ENCODE assay signal across 27 cellular contexts in genomic region chr20:13838664-13839063, GRCh38.
"Had no signal": no experiment of that assay in that cellular context is flagged by ENCODE, and none has a peak within 500 bp of the region (broad histone marks: within the 10 kb centered on the region; RNA-seq: fewer than 3 reads in every experiment).

No MANE protein-coding gene starts in this region.

- H3K27ac Mint-ChIP-seq: activated B cell treated with CpG ODN at 0.5 μM for 24 hours; activated CD8-positive, alpha-beta memory T cell treated with anti-CD3 and anti-CD28 coated beads, Interleukin-2, amount 10 ng/mL, durations not matched to agents 7 days and 5 days; activated CD8-positive, alpha-beta T cell treated with anti-CD3 and anti-CD28 coated beads, Interleukin-2, amount 10 ng/mL, durations not matched to agents 7 days and 5 days; activated naive CD4-positive, alpha-beta T cell treated with anti-CD3 and anti-CD28 coated beads, Interleukin-2, amount 50 U/mL, for 72 hours; activated T-cell treated with anti-CD3 and anti-CD28 coated beads, Interleukin-2, amount 50 U/mL, for 72 hours; progenitor cell of endocrine pancreas; T-helper 2 cell treated with Interferon-gamma antibody and Interleukin-4, amounts not matched to agents 5 μg/mL and 100 μg/mL, for 36 hours had no signal

- H3K9me3 Mint-ChIP-seq: activated B cell treated with CpG ODN at 0.5 μM for 24 hours; activated naive CD4-positive, alpha-beta T cell treated with anti-CD3 and anti-CD28 coated beads, Interleukin-2, amount 50 U/mL, for 72 hours; activated T-cell treated with anti-CD3 and anti-CD28 coated beads, Interleukin-2, amount 50 U/mL, for 72 hours; T-helper 2 cell treated with Interferon-gamma antibody and Interleukin-4, amounts not matched to agents 5 μg/mL and 100 μg/mL, for 36 hours had no signal

- DNase-seq: activated B cell treated with CpG ODN at 0.5 μM for 24 hours; activated CD8-positive, alpha-beta memory T cell treated with anti-CD3 and anti-CD28 coated beads, Interleukin-2, amount 10 ng/mL, durations not matched to agents 7 days and 5 days; activated CD8-positive, alpha-beta T cell treated with anti-CD3 and anti-CD28 coated beads, Interleukin-2, amount 10 ng/mL, durations not matched to agents 7 days and 5 days; activated naive CD4-positive, alpha-beta T cell; activated T-cell treated with anti-CD3 and anti-CD28 coated beads for 4 hours; activated T-cell treated with anti-CD3 and anti-CD28 coated beads, Interleukin-2, amount 50 U/mL, for 72 hours; anterior cingulate cortex; body of pancreas; cerebellar nuclear complex; colonic mucosa; effector CD8-positive, alpha-beta T cell; gastrocnemius medialis; glutamatergic neuron; hippocampal formation; kidney; lower lobe of right lung; mesenchymal stem cell; naive B cell; ovary; retina; stimulated activated CD4-positive, alpha-beta T cell treated with anti-CD3 and anti-CD28 coated beads, Interleukin-4, amount 100 ng/mL, for 1 hour; stimulated activated naive CD8-positive, alpha-beta T cell treated with anti-CD3 and anti-CD28 coated beads, Interleukin-15, Interleukin-2, amounts not matched to agents 100 U/mL and 50 U/mL, for 24 hours; upper lobe of left lung had no signal

- H3K9me3 ChIP-seq: body of pancreas, colonic mucosa, gastrocnemius medialis, lower lobe of right lung, ovary, SJSA1, upper lobe of left lung had no signal

- H3K4me1 Mint-ChIP-seq: activated B cell treated with CpG ODN at 0.5 μM for 24 hours; activated CD8-positive, alpha-beta memory T cell treated with anti-CD3 and anti-CD28 coated beads, Interleukin-2, amount 10 ng/mL, durations not matched to agents 7 days and 5 days; naive B cell had no signal

- H3K4me3 ChIP-seq: body of pancreas, colonic mucosa, gastrocnemius medialis, lower lobe of right lung, ovary, SJSA1, upper lobe of left lung had no signal

- H3K36me3 ChIP-seq: colonic mucosa, gastrocnemius medialis, lower lobe of right lung, ovary, SJSA1, upper lobe of left lung had no signal

- FAIRE-seq: kidney had no signal

- H3K36me3 Mint-ChIP-seq: activated CD8-positive, alpha-beta memory T cell treated with anti-CD3 and anti-CD28 coated beads, Interleukin-2, amount 10 ng/mL, durations not matched to agents 7 days and 5 days; activated naive CD4-positive, alpha-beta T cell treated with anti-CD3 and anti-CD28 coated beads, Interleukin-2, amount 50 U/mL, for 72 hours; naive B cell had no signal

- H3K27ac ChIP-seq: body of pancreas, colonic mucosa, gastrocnemius medialis, lower lobe of right lung, ovary, SJSA1, upper lobe of left lung had no signal

- H3K4me3 Mint-ChIP-seq: activated B cell treated with CpG ODN at 0.5 μM for 24 hours; activated CD8-positive, alpha-beta memory T cell treated with anti-CD3 and anti-CD28 coated beads, Interleukin-2, amount 10 ng/mL, durations not matched to agents 7 days and 5 days; activated CD8-positive, alpha-beta T cell treated with anti-CD3 and anti-CD28 coated beads, Interleukin-2, amount 10 ng/mL, durations not matched to agents 7 days and 5 days; activated T-cell treated with anti-CD3 and anti-CD28 coated beads, Interleukin-2, amount 50 U/mL, for 72 hours; naive B cell; T-helper 2 cell treated with Interferon-gamma antibody and Interleukin-4, amounts not matched to agents 5 μg/mL and 100 μg/mL, for 36 hours had no signal

- H3K4me1 ChIP-seq: body of pancreas, colonic mucosa, gastrocnemius medialis, lower lobe of right lung, SJSA1, upper lobe of left lung had no signal

- H3K27me3 ChIP-seq: body of pancreas, colonic mucosa, gastrocnemius medialis, ovary, SJSA1, upper lobe of left lung had no signal

- ATAC-seq: activated CD8-positive, alpha-beta memory T cell treated with anti-CD3 and anti-CD28 coated beads, Interleukin-2, amount 10 ng/mL, durations not matched to agents 7 days and 5 days; activated CD8-positive, alpha-beta T cell treated with anti-CD3 and anti-CD28 coated beads, Interleukin-2, amount 10 ng/mL, durations not matched to agents 7 days and 5 days; activated naive CD4-positive, alpha-beta T cell treated with anti-CD3 and anti-CD28 coated beads, Interleukin-2, amount 50 U/mL, for 72 hours; activated T-cell treated with anti-CD3 and anti-CD28 coated beads, Interleukin-2, amount 50 U/mL, for 72 hours; body of pancreas; gastrocnemius medialis; lower lobe of right lung had no signal
